8 cellular contexts compared by ENCODE assay signal in the genomic region with DNA sequence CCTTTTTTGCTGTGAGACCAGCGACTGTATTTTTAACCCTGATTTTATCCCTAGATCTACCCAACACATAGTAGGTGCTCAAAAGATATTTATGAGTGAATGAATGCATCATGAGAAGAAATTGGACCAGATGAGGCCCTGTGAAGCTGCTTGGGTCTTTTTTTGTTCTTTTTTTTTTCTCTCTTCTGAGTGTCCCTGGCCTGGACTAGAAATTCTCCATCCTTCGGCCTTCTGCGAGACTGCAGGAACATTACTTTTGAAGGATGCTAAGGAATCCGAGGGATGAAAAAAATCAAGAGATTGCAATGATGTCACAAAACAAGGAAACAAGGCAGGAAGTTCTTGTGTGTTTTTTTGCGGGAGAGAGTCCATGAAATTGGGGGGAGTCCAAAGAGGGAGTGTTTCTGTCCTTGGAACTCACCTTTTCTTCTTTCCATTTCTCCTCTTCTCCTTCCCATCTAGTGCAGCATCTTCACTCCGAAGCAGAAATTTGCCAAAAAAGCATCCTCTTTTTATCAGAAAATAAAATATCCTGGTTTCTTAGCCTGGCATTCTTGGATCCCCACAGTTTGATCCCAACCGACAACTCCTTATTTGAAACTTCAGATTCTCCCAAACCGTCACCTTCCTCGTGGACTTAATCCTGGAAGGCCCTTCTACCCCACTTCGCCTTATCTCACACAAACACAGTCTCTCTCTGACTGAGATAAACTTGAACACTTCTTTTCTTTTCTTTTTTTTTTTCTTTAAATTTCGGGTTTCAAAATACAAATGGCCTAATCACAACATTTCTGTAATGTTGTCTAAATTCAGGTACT. TPM values are rescaled to one million over a fixed set of nuclear protein-coding genes. Genes with fewer than 3 reads are reported as not detected.
DNase-seq lines count a peak whose midpoint lies in the region; ATAC-seq and TF ChIP-seq lines count a peak whose summit lies in the region.

No MANE protein-coding gene starts in this region.

- peak overlapping the region; percentile 82 for H2AFZ ChIP-seq in PC-3 (ENCODE audit: low read length)

- no peaks in the 10 kb centered on the region for H3K9me3 ChIP-seq in PC-3 (ENCODE audit: low read length)
- no peaks in the 10 kb centered on the region for H3K9me3 ChIP-seq in duodenal mucosa (ENCODE audit: control insufficient read depth in 1 of 2, low read length in 2 of 2)
- H3K9me3 ChIP-seq in mucosa of rectum (ENCODE audit: control insufficient read depth in 2 of 2, low read length in 2 of 2): no peaks in the 10 kb centered on the region

- H3K4me2 ChIP-seq in PC-3 (ENCODE audit: low read length): peak overlapping the region; percentile 89

- H3K4me1 ChIP-seq in PC-3 (ENCODE audit: insufficient read depth, low read length) (peaks cover 15% of the 10 kb centered on the region), duodenal mucosa (ENCODE audit: control insufficient read depth in 1 of 2, insufficient read depth in 2 of 2, low read length in 2 of 2) (peaks cover 23 to 26% of the 10 kb centered on the region in 2 donors), mucosa of rectum (ENCODE audit: control insufficient read depth in 2 of 2, insufficient read depth in 2 of 2, low read length in 2 of 2) (peaks cover 14 to 16% of the 10 kb centered on the region in 2 donors)

- POLR2A ChIA-PET in PC-3 (lab: Charles Lee; ENCODE audit: unreplicated experiment): no interaction called here

- H3K9ac ChIP-seq in PC-3 (ENCODE audit: low read length) (peak overlapping the region; percentile 99), duodenal mucosa (ENCODE audit: low read depth in 1 of 2, low read length in 2 of 2) (peak overlapping the region; percentile 95 to 96), mucosa of rectum (ENCODE audit: low read depth in 1 of 2, low read length in 2 of 2) (peak overlapping the region; percentile 84 to 97)

- H3K79me2 ChIP-seq in PC-3 (ENCODE audit: low read length): peaks cover 15% of the 10 kb centered on the region

- intact Hi-C loops in PC-3 (cut with micrococcal nuclease): loop anchor here (5.0 kb wide), 1 partner anchor 193 kb away; no protein-coding TSS in a partner anchor

- H3K27ac ChIP-seq in PC-3 (ENCODE audit: low read length) (peak overlapping the region; percentile 39; the same call in 1 of the 2 replicates), duodenal mucosa (ENCODE audit: low read depth, low read length) (peak overlapping the region; percentile 82), mucosa of rectum (ENCODE audit: low read depth in 2 of 2, low read length in 2 of 2) (peak overlapping the region; percentile 85 to 87)

- H3K27me3 ChIP-seq in PC-3 (ENCODE audit: low read length) (no peaks in the 10 kb centered on the region), duodenal mucosa (ENCODE audit: control insufficient read depth in 1 of 2, insufficient read depth in 2 of 2, low read length in 2 of 2) (no peaks in the 10 kb centered on the region), mucosa of rectum (ENCODE audit: control insufficient read depth in 2 of 2, insufficient read depth in 2 of 2, low read length in 2 of 2) (no peaks in the 10 kb centered on the region)

- TSS peak; percentile 80 for BruUV-seq in PC-3 (replicated peaks; lab: Mats Ljungman, UMichigan)

- H4K20me1 ChIP-seq in PC-3 (ENCODE audit: low read length): no peaks in the 10 kb centered on the region

- DNase-seq in PC-3: no peak
- DNase-seq in stimulated activated CD4-positive, alpha-beta T cell treated with anti-CD3 and anti-CD28 coated beads, Interleukin-4, amount 100 ng/mL, for 4 hours: no peak

- H3K36me3 ChIP-seq in PC-3 (ENCODE audit: low read depth, low read length) (no peaks in the 10 kb centered on the region), duodenal mucosa (ENCODE audit: control insufficient read depth in 1 of 2, insufficient read depth in 2 of 2, low read length in 2 of 2) (peaks cover 0 to 7% of the 10 kb centered on the region in 2 donors), mucosa of rectum (ENCODE audit: control insufficient read depth in 2 of 2, insufficient read depth in 2 of 2, low read length in 2 of 2) (peaks cover 8 to 12% of the 10 kb centered on the region in 2 donors)

- no peak for TF ChIP-seq CTCF in PC-3 (conservative IDR thresholded peaks at IDR 0.05; ENCODE audit: low read depth, low read length)

- ATAC-seq in GM19035 (IDR thresholded peaks at IDR 0.05; ENCODE audit: unreplicated experiment) (peak; percentile 5), PC-3 (no peak), GM18867 (IDR thresholded peaks at IDR 0.05; ENCODE audit: unreplicated experiment) (no peak), GM19324 (IDR thresholded peaks at IDR 0.05; ENCODE audit: low FRiP score, unreplicated experiment) (no peak), HG02642 (IDR thresholded peaks at IDR 0.05; ENCODE audit: poor library complexity, unreplicated experiment) (no peak)

- CTCF ChIA-PET in PC-3 (lab: Charles Lee): no interaction called here

- no peaks in the 10 kb centered on the region for H3K9me2 ChIP-seq in PC-3 (replicated peaks; ENCODE audit: low read length)

- no peaks in the 10 kb centered on the region for H3F3A ChIP-seq in PC-3 (ENCODE audit: low read length, unreplicated experiment)

- H3K4me3 ChIP-seq in PC-3 (ENCODE audit: low read length) (peak overlapping the region; percentile 98), duodenal mucosa (ENCODE audit: low read depth in 1 of 2, low read length in 2 of 2) (peak overlapping the region; percentile 96), mucosa of rectum (ENCODE audit: low read length in 2 of 2) (peak overlapping the region; percentile 85 to 97)

RNA-seq across cellular contexts. Expression of a gene that starts 0.7 kb away (rescaled TPM):
- total RNA-seq in PC-3 (2014; rRNA removed): 39.9 and 44.3 TPM in 2 replicates

RNA-seq across cellular contexts. Expression of a gene that starts 18.8 kb away (rescaled TPM):
- total RNA-seq in PC-3 (2014; rRNA removed): not detected in 2 replicates

RNA-seq across cellular contexts. Expression of a gene that starts 26.0 kb away (rescaled TPM):
- 0.11 TPM in 1 of 2 replicates, not detected in the other for total RNA-seq in PC-3 (2014; rRNA removed)

RNA-seq across cellular contexts. Expression of a gene that starts 37.0 kb away (rescaled TPM):
- 11.2 and 12.5 TPM in 2 replicates for total RNA-seq in PC-3 (2014; rRNA removed)

RNA-seq across cellular contexts. Expression of a gene that starts 49.6 kb away (rescaled TPM):
- 5.4 and 5.8 TPM in 2 replicates for total RNA-seq in PC-3 (2014; rRNA removed)
